Comparison of ENCODE assay signal across 18 cellular contexts in genomic region chr13:102904408-102904862, GRCh38. TPM values are rescaled to one million over a fixed set of nuclear protein-coding genes. Genes with fewer than 3 reads are reported as not detected.
A peak's percentile ranks its signal among the peaks of the same experiment; 100 is the strongest.
DNase-seq lines count a peak whose midpoint lies in the region; FAIRE-seq and TF ChIP-seq lines count a peak whose summit lies in the region.
"Had no signal": no experiment of that assay in that cellular context is flagged by ENCODE, and none has a peak within 500 bp of the region (broad histone marks: within the 10 kb centered on the region; RNA-seq: fewer than 3 reads in every experiment).

No MANE protein-coding gene starts in this region.

- H2AFZ ChIP-seq in Karpas-422 (ENCODE audit: low read length), result no peak overlapping the region

- no peaks in the 10 kb centered on the region for H3K27me3 Mint-ChIP-seq in MCF 10A (ENCODE audit: insufficient read depth, unreplicated experiment)

- no peak overlapping the region for H3K9ac ChIP-seq in Karpas-422 (ENCODE audit: low read length)

- no TSS peak for BruUV-seq in MCF 10A (replicated peaks; lab: Mats Ljungman, UMichigan)

- CTCF ChIA-PET in MCF 10A (lab: Yijun Ruan, JAX), result interaction anchor here (0.6 to 1.2 kb wide), 8 partner anchors 11 to 953 kb away, joined by 3 to 9 read pairs (median 4); no protein-coding TSS in a partner anchor

- no peak overlapping the region for H3K4me3 ChIP-seq in breast epithelium
- no peak overlapping the region for H3K4me3 ChIP-seq in bronchial epithelial cell (ENCODE audit: low read depth, low read length)
- H3K4me3 ChIP-seq in Karpas-422 (ENCODE audit: low read length), result no peak overlapping the region
- H3K4me3 ChIP-seq: HAP-1 had no signal

- H3K36me3 Mint-ChIP-seq in MCF 10A (ENCODE audit: insufficient read depth, unreplicated experiment), result peaks cover 5% of the 10 kb centered on the region
- H3K36me3 Mint-ChIP-seq: CD14-positive monocyte; CD8-positive, alpha-beta memory T cell had no signal

- TF ChIP-seq CTCF in MCF 10A (IDR thresholded peaks at IDR 0.05; ENCODE audit: unreplicated experiment) (no peak), breast epithelium (IDR thresholded peaks at IDR 0.05) (no peak), bronchial epithelial cell (IDR thresholded peaks at IDR 0.05; ENCODE audit: insufficient read depth, low read length, severe bottlenecking) (no peak)

- no peak for TF ChIP-seq POLR2A in breast epithelium (IDR thresholded peaks at IDR 0.05)

- H3K4me1 Mint-ChIP-seq in MCF 10A (ENCODE audit: insufficient read depth, unreplicated experiment), result peaks cover 26% of the 10 kb centered on the region
- H3K4me1 Mint-ChIP-seq: CD14-positive monocyte; CD8-positive, alpha-beta memory T cell had no signal

- intact Hi-C loops in MCF 10A (cut with micrococcal nuclease), result no loop called here
- intact Hi-C loops in breast epithelium (cut with DNase I; ENCODE audit: low total_unique reads), result no loop called here

- no peaks in the 10 kb centered on the region for H4K20me1 ChIP-seq in Karpas-422 (ENCODE audit: insufficient read depth, low read depth, low read length)

- no peak overlapping the region for H3K4me2 ChIP-seq in Karpas-422 (ENCODE audit: low read depth, low read length, poor library complexity, severe bottlenecking)

- no peak overlapping the region for H3K4me3 Mint-ChIP-seq in MCF 10A (ENCODE audit: unreplicated experiment)
- H3K4me3 Mint-ChIP-seq: CD14-positive monocyte; CD8-positive, alpha-beta memory T cell had no signal

- no peaks in the 10 kb centered on the region for H3K4me1 ChIP-seq in breast epithelium
- no peaks in the 10 kb centered on the region for H3K4me1 ChIP-seq in Karpas-422 (ENCODE audit: low read length)
- H3K4me1 ChIP-seq: HAP-1 had no signal

- no peaks in the 10 kb centered on the region for H3K9me3 ChIP-seq in breast epithelium
- H3K9me3 ChIP-seq in Karpas-422 (ENCODE audit: low read length), result no peaks in the 10 kb centered on the region
- H3K9me3 ChIP-seq: Caco-2, HAP-1 had no signal

- H3K9me3 Mint-ChIP-seq in MCF 10A (ENCODE audit: unreplicated experiment), result no peaks in the 10 kb centered on the region
- H3K9me3 Mint-ChIP-seq: CD14-positive monocyte; CD8-positive, alpha-beta memory T cell had no signal

- FAIRE-seq in bronchial epithelial cell (lab: Jason Lieb, UNC), result no peak
- FAIRE-seq: GM12892, HepG2, HTR-8/SVneo had no signal

- POLR2A ChIA-PET in MCF 10A (lab: Yijun Ruan, JAX), result interaction anchor here (0.7 kb wide), 1 partner anchor 179 kb away, joined by 3 read pairs; no protein-coding TSS in a partner anchor

- no peak overlapping the region for H3K27ac Mint-ChIP-seq in MCF 10A (ENCODE audit: low read depth, unreplicated experiment)
- H3K27ac Mint-ChIP-seq: CD8-positive, alpha-beta memory T cell had no signal

- H3K27me3 ChIP-seq in breast epithelium (no peaks in the 10 kb centered on the region), bronchial epithelial cell (ENCODE audit: control insufficient read depth, insufficient read depth, low read length) (no peaks in the 10 kb centered on the region), Karpas-422 (ENCODE audit: low read length) (no peaks in the 10 kb centered on the region)

- H3K9me2 ChIP-seq in Karpas-422 (replicated peaks; ENCODE audit: insufficient read depth, low read length), result no peaks in the 10 kb centered on the region

- H3K36me3 ChIP-seq in breast epithelium (no peaks in the 10 kb centered on the region), bronchial epithelial cell (ENCODE audit: control insufficient read depth, insufficient read depth, low read length) (no peaks in the 10 kb centered on the region), Karpas-422 (ENCODE audit: insufficient read depth, low read length) (no peaks in the 10 kb centered on the region)
- H3K36me3 ChIP-seq: HAP-1 had no signal

- no peak overlapping the region for H3K27ac ChIP-seq in breast epithelium
- H3K27ac ChIP-seq in Karpas-422 (ENCODE audit: low read length), result no peak overlapping the region
- H3K27ac ChIP-seq: 22Rv1 had no signal

- DNase-seq in MCF 10A (ENCODE audit: unreplicated experiment) (peak; percentile 23), breast epithelium (ENCODE audit: low spot score in 2 of 2) (no peak), bronchial epithelial cell (ENCODE audit: low read depth) (peak; percentile 61), kidney tubule cell (ENCODE audit: low spot score) (peak; percentile 59), HuH-7.5 (ENCODE audit: low spot score) (no peak), Karpas-422 (no peak), hypothalamus (lab: John Stamatoyannopoulos, UW) (no peak)
- DNase-seq: Caco-2; CD8-positive, alpha-beta memory T cell; DND-41; GDM1; GOT3 had no signal

- H3K79me2 ChIP-seq in Karpas-422 (ENCODE audit: low read length), result no peaks in the 10 kb centered on the region

RNA-seq across cellular contexts. Expression of gene ERCC5, which starts 58.6 kb away (rescaled TPM):
- total RNA-seq in MCF 10A (2022) (68.1 and 68.8 TPM in 2 replicates), breast epithelium (10 to 100 TPM; 76.0 to 85.0 (median 77.6) TPM), bronchial epithelial cell (41.3 and 44.9 TPM in 2 replicates)
- total RNA-seq in Karpas-422 (2014; rRNA removed; shearing (Covaris generic); ENCODE audit: low replicate concordance), result 43.3 and 45.3 TPM in 2 replicates

Comparison
In these comparisons a context has a peak if more than half of its experiments do, and no peak if none do; other contexts are left out.
1. DNase-seq: peak in MCF 10A (single experiment), bronchial epithelial cell (single experiment) and kidney tubule cell (single experiment); none in breast epithelium (0 of 2), HuH-7.5 (single experiment), Karpas-422 (single experiment) and hypothalamus (0 of 51).